Comparison of ENCODE assay signal across 6 cellular contexts in genomic region chr1:235283636-235284035, GRCh38. TPM values are rescaled to one million over a fixed set of nuclear protein-coding genes. Genes with fewer than 3 reads are reported as not detected.
DNase-seq lines count a peak whose midpoint lies in the region; ATAC-seq, FAIRE-seq and TF ChIP-seq lines count a peak whose summit lies in the region.
"Not testable (repeated sequence)": the region's sequence is repeated elsewhere in the genome, so short reads cannot be mapped to it uniquely, and the experiment has no call there.

No MANE protein-coding gene starts in this region.

- peaks cover 25% of the 10 kb centered on the region for H4K20me1 ChIP-seq in K562 (replicated peaks; ENCODE audit: control insufficient read depth, insufficient read depth, low read length)
- peaks cover 39% of the 10 kb centered on the region for H4K20me1 ChIP-seq in HepG2 (ENCODE audit: insufficient read depth, low read length)

- not testable (repeated sequence) for TF ChIP-seq EP300 in K562 (IDR thresholded peaks at IDR 0.05; ENCODE audit: low read length); HepG2 (IDR thresholded peaks at IDR 0.05; ENCODE audit: low read depth in 2 of 2, low read length in 2 of 2); HepG2 (CRISPR knock-in tag; IDR thresholded peaks at IDR 0.05; ENCODE audit: borderline replicate concordance)

- not testable (repeated sequence) for H3K27me3 Mint-ChIP-seq in T-helper 17 cell

- not testable (repeated sequence) for H2BK120ac ChIP-seq in trophoblast cell (ENCODE audit: insufficient read depth, low read length, poor library complexity)

- H3K14ac ChIP-seq in trophoblast cell (ENCODE audit: low read length) = not testable (repeated sequence)

- not testable (repeated sequence) for H3K79me1 ChIP-seq in trophoblast cell (ENCODE audit: low read length)

- not testable (repeated sequence) for TF ChIP-seq RAD21 in K562 (CRISPR knock-in tag; conservative IDR thresholded peaks at IDR 0.05 in 1 of 2, IDR thresholded peaks at IDR 0.05 in 1 of 2); HepG2 (CRISPR knock-in tag; IDR thresholded peaks at IDR 0.05)

- not testable (repeated sequence) for H2BK5ac ChIP-seq in trophoblast cell (ENCODE audit: low read depth, low read length, poor library complexity)

- not testable (repeated sequence) for H3K27me3 ChIP-seq in K562 (ENCODE audit: control insufficient read depth in 2 of 2, insufficient read depth in 2 of 2, low read length in 2 of 2); HepG2 (ENCODE audit: control insufficient read depth in 1 of 2, insufficient read depth in 2 of 2, low read length in 2 of 2); trophoblast cell (ENCODE audit: insufficient read depth, low read length)

- not testable (repeated sequence) for FAIRE-seq in K562 (lab: Jason Lieb, UNC); HepG2 (lab: Jason Lieb, UNC)

- H2BK12ac ChIP-seq in trophoblast cell (ENCODE audit: low read length) = not testable (repeated sequence)

- not testable (repeated sequence) for DNase-seq in T-helper 17 cell; K562 (ENCODE audit: extremely low read depth in 1 of 4, low spot score in 3 of 4); HepG2 (ENCODE audit: low spot score); trophoblast cell
- DNase-seq in fibroblast of villous mesenchyme (ENCODE audit: low read depth) = peak; percentile 34

- not testable (repeated sequence) for BruUV-seq in K562 (replicated peaks; lab: Mats Ljungman, UMichigan); HepG2 (replicated peaks; lab: Mats Ljungman, UMichigan)

- H3K9ac ChIP-seq in K562 (ENCODE audit: insufficient read depth in 1 of 2, low read depth in 2 of 2, low read length in 2 of 2); HepG2 (ENCODE audit: insufficient read depth, low read depth, low read length); trophoblast cell (ENCODE audit: low read length): not testable (repeated sequence)

- not testable (repeated sequence) for TF ChIP-seq CTCF in HEK293 (tag by site-specific recombination; IDR thresholded peaks at IDR 0.05); K562 (IDR thresholded peaks at IDR 0.05 in 2 of 3, conservative IDR thresholded peaks at IDR 0.05 in 1 of 3; ENCODE audit: insufficient read depth in 2 of 3, low read depth in 1 of 3, low read length in 3 of 3); fibroblast of villous mesenchyme (IDR thresholded peaks at IDR 0.05; ENCODE audit: insufficient read depth, low read depth, low read length); HepG2 (CRISPR knock-in tag; IDR thresholded peaks at IDR 0.05)

- H3K4me2 ChIP-seq in K562 (ENCODE audit: insufficient read depth, low read length); HepG2 (ENCODE audit: low read depth, low read length); trophoblast cell (ENCODE audit: low read length): not testable (repeated sequence)

- not testable (repeated sequence) for H3K9me1 ChIP-seq in K562 (ENCODE audit: control insufficient read depth, insufficient read depth, low read length)

- H4K12ac ChIP-seq in trophoblast cell (ENCODE audit: low read depth, low read length) = not testable (repeated sequence)

- peaks cover 50% of the 10 kb centered on the region for H3K4me1 Mint-ChIP-seq in T-helper 17 cell

- H2AFZ ChIP-seq in K562 (ENCODE audit: low read depth, low read length); HepG2 (ENCODE audit: low read length); trophoblast cell (ENCODE audit: insufficient read depth, low read length, poor library complexity): not testable (repeated sequence)

- H3K4me1 ChIP-seq in HEK293 (ENCODE audit: control insufficient read depth, insufficient read depth, low read length) (peaks cover 26% of the 10 kb centered on the region), K562 (replicated peaks in 1 of 2; ENCODE audit: control insufficient read depth in 2 of 2, insufficient read depth in 2 of 2, low read length in 2 of 2) (peaks cover 16 to 27% of the 10 kb centered on the region in 2 experiments), trophoblast cell (ENCODE audit: control insufficient read depth in 1 of 2, insufficient read depth in 2 of 2, low read length in 2 of 2) (peaks cover 10 to 12% of the 10 kb centered on the region in 2 experiments)
- not testable (repeated sequence) for H3K4me1 ChIP-seq in HepG2 (ENCODE audit: insufficient read depth, low read length)

- H3K4me3 Mint-ChIP-seq in T-helper 17 cell = not testable (repeated sequence)

- H3K27ac ChIP-seq in HEK293 (ENCODE audit: extremely low read depth, low read depth, low read length); K562 (ENCODE audit: extremely low read depth, low read depth, low read length); HepG2 (ENCODE audit: extremely low read length, insufficient read depth, low read length); trophoblast cell (ENCODE audit: low read depth, low read length): not testable (repeated sequence)

- H3K79me2 ChIP-seq in K562 (ENCODE audit: control insufficient read depth, insufficient read depth, low read length) (peaks cover 98% of the 10 kb centered on the region), HepG2 (ENCODE audit: insufficient read depth, low read length) (peaks cover 98% of the 10 kb centered on the region), trophoblast cell (ENCODE audit: control insufficient read depth, insufficient read depth, low read length, poor library complexity) (peaks cover 13% of the 10 kb centered on the region)

- ATAC-seq in T-helper 17 cell, K562, HepG2: not testable (repeated sequence)

- CTCF ChIA-PET in HEK293 (lab: Yijun Ruan, JAX) = interaction anchor here (0.7 to 1.4 kb wide), 2 partner anchors 8 to 17 kb away, joined by 3 to 5 read pairs; no protein-coding TSS in a partner anchor
- CTCF ChIA-PET in K562 (lab: Yijun Ruan, JAX; ENCODE audit: low intra/inter-chr PET ratio); HepG2 (lab: Yijun Ruan, JAX; ENCODE audit: low intra/inter-chr PET ratio, low total read pairs): not testable (repeated sequence)

- not testable (repeated sequence) for H4K91ac ChIP-seq in trophoblast cell (ENCODE audit: low read depth, low read length)

- H3K27ac Mint-ChIP-seq in T-helper 17 cell = peak overlapping the region; percentile 9

- not testable (repeated sequence) for H3K36me3 Mint-ChIP-seq in T-helper 17 cell (ENCODE audit: low read depth)

- H3K36me3 ChIP-seq in HEK293 (ENCODE audit: control insufficient read depth in 2 of 2, insufficient read depth in 1 of 2, low read length in 2 of 2); K562 (ENCODE audit: control insufficient read depth, insufficient read depth, low read length); HepG2 (replicated peaks in 1 of 2; ENCODE audit: control insufficient read depth in 1 of 2, insufficient read depth in 2 of 2, low read length in 2 of 2); trophoblast cell (ENCODE audit: control insufficient read depth in 1 of 2, insufficient read depth in 2 of 2, low read length in 2 of 2): not testable (repeated sequence)

- not testable (repeated sequence) for H3K18ac ChIP-seq in trophoblast cell (ENCODE audit: low read length)

- intact Hi-C loops in K562 (cut with micrococcal nuclease); HepG2 (cut with micrococcal nuclease; ENCODE audit: unreplicated experiment): not testable (repeated sequence)

- POLR2A ChIA-PET in HEK293 (lab: Yijun Ruan, JAX); HepG2 (lab: Yijun Ruan, JAX): not testable (repeated sequence)
- POLR2A ChIA-PET in K562 (lab: Yijun Ruan, JAX) = interaction anchor here (0.8 to 1.0 kb wide), 2 partner anchors 11 to 13 kb away, joined by 3 read pairs; no protein-coding TSS in a partner anchor

- in situ Hi-C loops in K562 (cut with MboI); HepG2 (cut with HindIII; ENCODE audit: extremely low pct_ligation_motif_present, low pct_unique_long_range_greater_than_20kb): not testable (repeated sequence)

- H3K4ac ChIP-seq in trophoblast cell (ENCODE audit: low read depth, low read length) = peak overlapping the region; percentile 43

- not testable (repeated sequence) for H3K9me3 ChIP-seq in HEK293 (ENCODE audit: control insufficient read depth, insufficient read depth, low read depth, low read length); T-helper 17 cell (ENCODE audit: control insufficient read depth, low read length, poor library complexity, severe bottlenecking); K562 (replicated peaks; ENCODE audit: control insufficient read depth, insufficient read depth, low read depth, low read length); HepG2 (ENCODE audit: low read length); trophoblast cell (ENCODE audit: insufficient read depth, low read depth, low read length)

- H3K4me3 ChIP-seq in HEK293 (ENCODE audit: low read depth, low read length); K562; fibroblast of villous mesenchyme (ENCODE audit: low read depth, low read length); HepG2 (replicated peaks in 1 of 3; ENCODE audit: insufficient read depth in 1 of 3, low read depth in 2 of 3, low read length in 3 of 3); trophoblast cell (ENCODE audit: low read depth, low read length): not testable (repeated sequence)

- TF ChIP-seq POLR2A in K562 (conservative IDR thresholded peaks at IDR 0.05); HepG2 (IDR thresholded peaks at IDR 0.05; ENCODE audit: insufficient read depth in 1 of 2, low read depth in 2 of 2, low read length in 2 of 2): not testable (repeated sequence)

- WGBS in K562 (ENCODE audit: insufficient coverage, low coverage, missing lambda C conversion rate) = 95% methylated on average over 13 of the region's 13 CpGs
- 97% methylated on average over 13 of the region's 13 CpGs for WGBS in HepG2 (ENCODE audit: low lambda C conversion rate)
- WGBS in trophoblast cell (ENCODE audit: extremely low coverage, insufficient coverage, insufficient read length) = no CpG with 5 or more reads among the region's 13 CpGs

- H2AK5ac ChIP-seq in trophoblast cell (ENCODE audit: low read length) = not testable (repeated sequence)

- H4K8ac ChIP-seq in trophoblast cell (ENCODE audit: low read depth, low read length) = not testable (repeated sequence)

- not testable (repeated sequence) for H3K23ac ChIP-seq in trophoblast cell (ENCODE audit: low read length)

RNA-seq across cellular contexts. Expression of gene ARID4B, which starts 44.3 kb away (rescaled TPM):
- total RNA-seq in T-helper 17 cell = 100 to 1,000 TPM; 163 to 182 TPM
- 87.6 and 197 TPM in 2 replicates for total RNA-seq in K562 (2011; cell fraction: chromatin; rRNA removed; ENCODE audit: low replicate concordance)
- total RNA-seq in K562 (2011; cell fraction: nucleolus; rRNA removed) = 58.9 and 75.1 TPM in 2 replicates
- 72.0 and 86.5 TPM in 2 replicates for total RNA-seq in K562 (2011; cell fraction: nucleoplasm; rRNA removed)
- 23.6 and 37.2 TPM in 2 replicates for total RNA-seq in K562 (2014; rRNA removed)
- total RNA-seq in K562 (2014; rRNA removed; fragmentation: Illumina TruSeq; extraction: Trizol) = 37.9 and 42.9 TPM in 2 replicates
- total RNA-seq in K562 (2015; rRNA removed; fragmentation: Illumina TruSeq; extraction: Trizol) = 33.3 and 38.9 TPM in 2 replicates
- total RNA-seq in K562 (2021) = 24.2 and 24.4 TPM in 2 replicates
- 12.3 and 17.7 TPM in 2 replicates for polyA plus RNA-seq in K562 (2011; rRNA removed)
- polyA plus RNA-seq in K562 (2011; cell fraction: cytosol; rRNA removed) = 2.4 and 4.6 TPM in 2 replicates
- 22.1 and 25.6 TPM in 2 replicates for polyA plus RNA-seq in K562 (2011; cell fraction: nucleus; rRNA removed)
- 12.7 and 14.0 TPM in 2 replicates for polyA plus RNA-seq in K562 (2012)
- 16.9 and 18.5 TPM in 2 replicates for polyA plus RNA-seq in K562 (2014; fragmentation: Illumina TruSeq; extraction: Trizol)
- 10 to 100 TPM in 1 of 2 experiments, 1 to 10 TPM in 1; 8.4 to 11.8 TPM for polyA plus RNA-seq in K562 (2014; fragmentation: Nextera tagmentation; extraction: Ambion mirVana)
- 13.1 and 14.3 TPM in 2 replicates for polyA plus RNA-seq in K562 (2014; rRNA removed)
- 50.5 and 54.9 TPM in 2 replicates for polyA minus RNA-seq in K562 (2011; rRNA and poly(A)+ RNA removed)
- polyA minus RNA-seq in K562 (2011; cell fraction: cytosol; rRNA and poly(A)+ RNA removed) = 16.7 and 29.3 TPM in 2 replicates
- 34.6 and 80.0 TPM in 2 replicates for polyA minus RNA-seq in K562 (2011; cell fraction: nucleus; rRNA and poly(A)+ RNA removed)
- total RNA-seq in fibroblast of villous mesenchyme = 33.8 and 40.2 TPM in 2 replicates
- total RNA-seq in HepG2 (2016; rRNA removed; fragmentation: Illumina TruSeq; extraction: Trizol) = 24.6 and 26.9 TPM in 2 replicates
- 3.6 and 6.4 TPM in 2 replicates for total RNA-seq in HepG2 (2016; cell fraction: cytosol; rRNA removed; fragmentation: Illumina TruSeq; extraction: Trizol; ENCODE audit: low read depth)
- 25.3 and 26.7 TPM in 2 replicates for total RNA-seq in HepG2 (2016; cell fraction: insoluble cytoplasmic fraction; rRNA removed; fragmentation: Illumina TruSeq; extraction: Trizol)
- total RNA-seq in HepG2 (2016; cell fraction: membrane; rRNA removed; fragmentation: Illumina TruSeq; extraction: Trizol) = 6.4 and 8.2 TPM in 2 replicates
- 40.1 and 45.0 TPM in 2 replicates for total RNA-seq in HepG2 (2016; cell fraction: nucleus; rRNA removed; fragmentation: Illumina TruSeq; extraction: Trizol)
- 7.2 and 9.7 TPM in 2 replicates for polyA plus RNA-seq in HepG2 (2011; rRNA removed)
- polyA plus RNA-seq in HepG2 (2011; cell fraction: cytosol; rRNA removed) = 3.3 and 4.4 TPM in 2 replicates
- 12.9 and 13.1 TPM in 2 replicates for polyA plus RNA-seq in HepG2 (2011; cell fraction: nucleus; rRNA removed)
- polyA plus RNA-seq in HepG2 (2012) = 13.4 and 18.5 TPM in 2 replicates
- 0.25 and 0.27 TPM in 2 replicates for polyA plus RNA-seq in HepG2 (2016; cell fraction: cytosol; fragmentation: Illumina TruSeq; extraction: Trizol; ENCODE audit: low read depth)
- 14.8 and 15.4 TPM in 2 replicates for polyA plus RNA-seq in HepG2 (2016; cell fraction: insoluble cytoplasmic fraction; fragmentation: Illumina TruSeq; extraction: Trizol; ENCODE audit: low read depth)
- 0.92 and 0.98 TPM in 2 replicates for polyA plus RNA-seq in HepG2 (2016; cell fraction: membrane; fragmentation: Illumina TruSeq; extraction: Trizol; ENCODE audit: low read depth)
- polyA plus RNA-seq in HepG2 (2016; cell fraction: nucleus; fragmentation: Illumina TruSeq; extraction: Trizol; ENCODE audit: insufficient read depth, low read depth) = 30.0 and 32.3 TPM in 2 replicates
- 9.7 and 16.5 TPM in 2 replicates for polyA minus RNA-seq in HepG2 (2011; rRNA and poly(A)+ RNA removed; ENCODE audit: low replicate concordance)
- 10.8 and 14.8 TPM in 2 replicates for polyA minus RNA-seq in HepG2 (2011; cell fraction: cytosol; rRNA and poly(A)+ RNA removed)
- polyA minus RNA-seq in HepG2 (2011; cell fraction: nucleus; rRNA and poly(A)+ RNA removed) = 73.5 and 86.1 TPM in 2 replicates
- 24.9 and 25.2 TPM in 2 replicates for polyA plus RNA-seq in trophoblast cell (2013)

RNA-seq across cellular contexts. Expression of gene GGPS1, which starts 44.7 kb away (rescaled TPM):
- total RNA-seq in T-helper 17 cell (10 to 100 TPM; 28.0 to 28.2 TPM), K562 (2014; rRNA removed) (18.8 and 29.7 TPM in 2 replicates), K562 (2014; rRNA removed; fragmentation: Illumina TruSeq; extraction: Trizol) (50.3 and 66.8 TPM in 2 replicates), K562 (2015; rRNA removed; fragmentation: Illumina TruSeq; extraction: Trizol) (35.6 and 36.7 TPM in 2 replicates), K562 (2021) (56.3 and 59.1 TPM in 2 replicates), fibroblast of villous mesenchyme (21.3 and 25.9 TPM in 2 replicates), HepG2 (2016; rRNA removed; fragmentation: Illumina TruSeq; extraction: Trizol) (42.6 and 59.1 TPM in 2 replicates)
- 7.8 and 28.4 TPM in 2 replicates for total RNA-seq in K562 (2011; cell fraction: chromatin; rRNA removed; ENCODE audit: low replicate concordance)
- 5.3 and 8.7 TPM in 2 replicates for total RNA-seq in K562 (2011; cell fraction: nucleolus; rRNA removed)
- total RNA-seq in K562 (2011; cell fraction: nucleoplasm; rRNA removed) = 15.0 and 24.5 TPM in 2 replicates
- polyA plus RNA-seq in K562 (2011; rRNA removed) (79.2 and 98.2 TPM in 2 replicates), K562 (2014; fragmentation: Illumina TruSeq; extraction: Trizol) (70.4 and 72.1 TPM in 2 replicates), K562 (2014; fragmentation: Nextera tagmentation; extraction: Ambion mirVana) (100 to 1,000 TPM in 1 of 2 experiments, 10 to 100 TPM in 1; 97.8 to 104 TPM), K562 (2014; rRNA removed) (45.5 and 47.2 TPM in 2 replicates), HepG2 (2011; rRNA removed) (25.8 and 28.8 TPM in 2 replicates)
- 25.8 and 49.3 TPM in 2 replicates for polyA plus RNA-seq in K562 (2011; cell fraction: cytosol; rRNA removed)
- 17.2 and 24.5 TPM in 2 replicates for polyA plus RNA-seq in K562 (2011; cell fraction: nucleus; rRNA removed)
- polyA plus RNA-seq in K562 (2012) = 39.7 and 48.5 TPM in 2 replicates
- 53.9 and 65.6 TPM in 2 replicates for polyA minus RNA-seq in K562 (2011; rRNA and poly(A)+ RNA removed)
- polyA minus RNA-seq in K562 (2011; cell fraction: cytosol; rRNA and poly(A)+ RNA removed) = 21.8 and 24.4 TPM in 2 replicates
- polyA minus RNA-seq in K562 (2011; cell fraction: nucleus; rRNA and poly(A)+ RNA removed) = 6.7 and 18.1 TPM in 2 replicates
- 21.5 and 21.8 TPM in 2 replicates for total RNA-seq in HepG2 (2016; cell fraction: cytosol; rRNA removed; fragmentation: Illumina TruSeq; extraction: Trizol; ENCODE audit: low read depth)
- 38.1 and 62.2 TPM in 2 replicates for total RNA-seq in HepG2 (2016; cell fraction: insoluble cytoplasmic fraction; rRNA removed; fragmentation: Illumina TruSeq; extraction: Trizol)
- total RNA-seq in HepG2 (2016; cell fraction: membrane; rRNA removed; fragmentation: Illumina TruSeq; extraction: Trizol) = 37.1 and 44.7 TPM in 2 replicates
- total RNA-seq in HepG2 (2016; cell fraction: nucleus; rRNA removed; fragmentation: Illumina TruSeq; extraction: Trizol) = 11.9 and 16.2 TPM in 2 replicates
- 12.9 and 22.2 TPM in 2 replicates for polyA plus RNA-seq in HepG2 (2011; cell fraction: cytosol; rRNA removed)
- 4.4 and 11.2 TPM in 2 replicates for polyA plus RNA-seq in HepG2 (2011; cell fraction: nucleus; rRNA removed)
- 30.9 and 36.8 TPM in 2 replicates for polyA plus RNA-seq in HepG2 (2012)
- 11.2 and 11.4 TPM in 2 replicates for polyA plus RNA-seq in HepG2 (2016; cell fraction: cytosol; fragmentation: Illumina TruSeq; extraction: Trizol; ENCODE audit: low read depth)
- 59.2 and 60.3 TPM in 2 replicates for polyA plus RNA-seq in HepG2 (2016; cell fraction: insoluble cytoplasmic fraction; fragmentation: Illumina TruSeq; extraction: Trizol; ENCODE audit: low read depth)
- 29.1 and 29.2 TPM in 2 replicates for polyA plus RNA-seq in HepG2 (2016; cell fraction: membrane; fragmentation: Illumina TruSeq; extraction: Trizol; ENCODE audit: low read depth)
- 24.5 and 28.8 TPM in 2 replicates for polyA plus RNA-seq in HepG2 (2016; cell fraction: nucleus; fragmentation: Illumina TruSeq; extraction: Trizol; ENCODE audit: insufficient read depth, low read depth)
- 17.0 and 17.9 TPM in 2 replicates for polyA minus RNA-seq in HepG2 (2011; rRNA and poly(A)+ RNA removed; ENCODE audit: low replicate concordance)
- polyA minus RNA-seq in HepG2 (2011; cell fraction: cytosol; rRNA and poly(A)+ RNA removed) = 15.0 and 19.9 TPM in 2 replicates
- 11.3 and 17.7 TPM in 2 replicates for polyA minus RNA-seq in HepG2 (2011; cell fraction: nucleus; rRNA and poly(A)+ RNA removed)
- 52.1 and 52.6 TPM in 2 replicates for polyA plus RNA-seq in trophoblast cell (2013)
